ENCODE assay signal across 9 cellular contexts in genomic region chr15:79091204-79091867, GRCh38. TPM values are rescaled to one million over a fixed set of nuclear protein-coding genes. Genes with fewer than 3 reads are reported as not detected.
DNase-seq lines count a peak whose midpoint lies in the region; ATAC-seq, FAIRE-seq and TF ChIP-seq lines count a peak whose summit lies in the region.
"Had no signal": no experiment of that assay in that cellular context is flagged by ENCODE, and none has a peak within 500 bp of the region (broad histone marks: within the 10 kb centered on the region; RNA-seq: fewer than 3 reads in every experiment).

No MANE protein-coding gene starts in this region.

- no peaks in the 10 kb centered on the region for H3K36me3 ChIP-seq in adipocyte (ENCODE audit: control insufficient read depth, insufficient read depth, low read length, severe bottlenecking)

- intact Hi-C loops in posterior vena cava (cut with DNase I), result no loop called here

- POLR2A ChIA-PET in HEK293T (lab: Yijun Ruan, JAX), result no interaction called here

- H3K4me1 Mint-ChIP-seq in mesothelial cell of epicardium, result peaks cover 9% of the 10 kb centered on the region

- DNase-seq in AG20443 (ENCODE audit: low spot score) (peak; percentile 45), HEK293T (ENCODE audit: extremely low spot score) (peak; percentile 61), adipocyte (ENCODE audit: low read depth) (peak; percentile 35), mesothelial cell of epicardium (ENCODE audit: low spot score in 2 of 2, unreplicated experiment in 2 of 2) (peak in 1 of 2 experiments; percentile 43), pons (ENCODE audit: low spot score) (no peak), D721Med (ENCODE audit: insufficient read length, low spot score) (no peak), posterior vena cava (ENCODE audit: low spot score) (no peak)

- peaks cover 98% of the 10 kb centered on the region for H3K27me3 Mint-ChIP-seq in mesothelial cell of epicardium (ENCODE audit: low read depth)

- no peak overlapping the region for H3K9ac ChIP-seq in adipocyte (ENCODE audit: low read length)

- CTCF ChIA-PET in HEK293T (lab: Yijun Ruan, JAX), result interaction anchor here (0.5 to 1.3 kb wide), 3 partner anchors 93 to 790 kb away, joined by 3 to 7 read pairs (median 3); no protein-coding TSS in a partner anchor

- no peaks in the 10 kb centered on the region for H3K9me3 Mint-ChIP-seq in mesothelial cell of epicardium

- no peak for FAIRE-seq in D721Med (lab: Jason Lieb, UNC)

- H3K4me3 ChIP-seq in adipocyte (ENCODE audit: low read length), result no peak overlapping the region

- peaks cover 70% of the 10 kb centered on the region for H3K27me3 ChIP-seq in adipocyte (replicated peaks; ENCODE audit: control insufficient read depth, insufficient read depth, low read length)

- no peaks in the 10 kb centered on the region for H3K4me1 ChIP-seq in adipocyte (ENCODE audit: control insufficient read depth, insufficient read depth, low read length)

- H3K9me3 ChIP-seq in adipocyte (ENCODE audit: control insufficient read depth, low read length), result no peaks in the 10 kb centered on the region

- no peak for TF ChIP-seq CTCF in mesothelial cell of epicardium (IDR thresholded peaks at IDR 0.05; ENCODE audit: unreplicated experiment)
- TF ChIP-seq CTCF in D721Med (IDR thresholded peaks at IDR 0.05; ENCODE audit: insufficient read depth, missing control alignments), result no peak

- H3K27ac Mint-ChIP-seq in mesothelial cell of epicardium, result no peak overlapping the region

- peak overlapping the region; percentile 72 for H3K4me3 Mint-ChIP-seq in mesothelial cell of epicardium

- H3K36me3 Mint-ChIP-seq in mesothelial cell of epicardium, result no peaks in the 10 kb centered on the region

- ATAC-seq in GM21723 (IDR thresholded peaks at IDR 0.05; ENCODE audit: unreplicated experiment), result no peak

TF ChIP-seq in HEK293T, 16 proteins besides CTCF, POLR2A, EP300 and RAD21:
- TF ChIP-seq CTBP1 (IDR thresholded peaks at IDR 0.05; ENCODE audit: borderline replicate concordance) (no peak), HDGF (IDR thresholded peaks at IDR 0.05; ENCODE audit: borderline replicate concordance) (no peak), ARNT (IDR thresholded peaks at IDR 0.05) (no peak), ELF4 (IDR thresholded peaks at IDR 0.05) (no peak), NFRKB (IDR thresholded peaks at IDR 0.05) (no peak), BHLHE40 (IDR thresholded peaks at IDR 0.05; ENCODE audit: borderline replicate concordance) (no peak), SUZ12 (IDR thresholded peaks at IDR 0.05) (no peak), L3MBTL2 (conservative IDR thresholded peaks at IDR 0.05) (no peak), ZNF384 (IDR thresholded peaks at IDR 0.05) (no peak), FOXK2 (IDR thresholded peaks at IDR 0.05) (no peak), LEF1 (IDR thresholded peaks at IDR 0.05; ENCODE audit: borderline replicate concordance) (no peak), SP1 (IDR thresholded peaks at IDR 0.05) (no peak), TARDBP (IDR thresholded peaks at IDR 0.05) (no peak), FOXM1 (IDR thresholded peaks at IDR 0.05; ENCODE audit: borderline replicate concordance) (no peak), PKNOX1 (IDR thresholded peaks at IDR 0.05) (no peak)

RNA-seq across cellular contexts. Expression of gene RASGRF1, which starts 0.8 kb away (rescaled TPM):
- total RNA-seq in mesothelial cell of epicardium (0.05 to 0.11 TPM (median 0.07 TPM) in 3 replicates), posterior vena cava (under 1 TPM; 0.09 to 0.10 TPM)
- total RNA-seq: pulmonary artery endothelial cell had no signal

Comparison
In these comparisons a context has a peak if more than half of its experiments do, and no peak if none do; other contexts are left out.
1. DNase-seq: peak in AG20443 (single experiment), HEK293T (single experiment) and adipocyte (single experiment); none in pons (single experiment), D721Med (single experiment) and posterior vena cava (single experiment).